Comparison of ENCODE assay signal across 7 cellular contexts in genomic region chr17:80833952-80834895, GRCh38.
DNase-seq lines count a peak whose midpoint lies in the region; ATAC-seq and TF ChIP-seq lines count a peak whose summit lies in the region.

No MANE protein-coding gene starts in this region.

- H3K9me3 ChIP-seq in heart left ventricle: no peaks in the 10 kb centered on the region

- peaks cover 65% of the 10 kb centered on the region for H3K4me1 Mint-ChIP-seq in activated CD4-positive, alpha-beta memory T cell treated with anti-CD3 and anti-CD28 coated beads, Interleukin-2, amount 10 ng/mL, durations not matched to agents 7 days and 5 days
- H3K4me1 Mint-ChIP-seq in stimulated activated effector memory CD8-positive, alpha-beta T cell treated with anti-CD3 and anti-CD28 coated beads, Interleukin-12 subunit alpha, Interleukin-12 subunit beta, amount 100 ng/mL, for 72 hours: peaks cover 33% of the 10 kb centered on the region

- TF ChIP-seq CTCF in heart left ventricle (IDR thresholded peaks at IDR 0.05): no peak

- H3K27me3 Mint-ChIP-seq in activated CD4-positive, alpha-beta memory T cell treated with anti-CD3 and anti-CD28 coated beads, Interleukin-2, amount 10 ng/mL, durations not matched to agents 7 days and 5 days: no peaks in the 10 kb centered on the region

- TF ChIP-seq POLR2A in heart left ventricle (IDR thresholded peaks at IDR 0.05): no peak

- WGBS in heart left ventricle, 4 donors: 75 to 84% (median 80%) methylated on average over 37 to 42 of the region's 42 CpGs

- POLR2A ChIA-PET in activated CD4-positive, alpha-beta memory T cell treated with anti-CD3 and anti-CD28 coated beads, Interleukin-2, amount 10 ng/mL, durations not matched to agents 7 days and 5 days (lab: Charles Lee): interaction anchor here (0.9 to 2.5 kb wide), 19 partner anchors 8 to 379 kb away, joined by 3 to 39 read pairs (median 9); no protein-coding TSS in a partner anchor

- no peaks in the 10 kb centered on the region for H3K9me3 Mint-ChIP-seq in activated CD4-positive, alpha-beta memory T cell treated with anti-CD3 and anti-CD28 coated beads, Interleukin-2, amount 10 ng/mL, durations not matched to agents 7 days and 5 days
- H3K9me3 Mint-ChIP-seq in stimulated activated effector memory CD8-positive, alpha-beta T cell treated with anti-CD3 and anti-CD28 coated beads, Interleukin-12 subunit alpha, Interleukin-12 subunit beta, amount 100 ng/mL, for 72 hours: no peaks in the 10 kb centered on the region

- ATAC-seq in heart left ventricle (peak in 3 of 4 donors; percentile 31 to 58 (median 33)), GM18517 (IDR thresholded peaks at IDR 0.05; ENCODE audit: unreplicated experiment) (no peak)
- no peak for ATAC-seq in stimulated activated effector memory CD8-positive, alpha-beta T cell treated with anti-CD3 and anti-CD28 coated beads, Interleukin-12 subunit alpha, Interleukin-12 subunit beta, amount 100 ng/mL, for 72 hours

- peaks cover 0 to 15% (median 6%) of the 10 kb centered on the region in 9 donors for H3K36me3 ChIP-seq in heart left ventricle

- H3K27ac Mint-ChIP-seq in activated CD4-positive, alpha-beta memory T cell treated with anti-CD3 and anti-CD28 coated beads, Interleukin-2, amount 10 ng/mL, durations not matched to agents 7 days and 5 days: peak overlapping the region; percentile 80
- H3K27ac Mint-ChIP-seq in stimulated activated effector memory CD8-positive, alpha-beta T cell treated with anti-CD3 and anti-CD28 coated beads, Interleukin-12 subunit alpha, Interleukin-12 subunit beta, amount 100 ng/mL, for 72 hours: peak overlapping the region; percentile 91

- peak overlapping the region; percentile 46 for H3K4me3 Mint-ChIP-seq in activated CD4-positive, alpha-beta memory T cell treated with anti-CD3 and anti-CD28 coated beads, Interleukin-2, amount 10 ng/mL, durations not matched to agents 7 days and 5 days
- H3K4me3 Mint-ChIP-seq in stimulated activated effector memory CD8-positive, alpha-beta T cell treated with anti-CD3 and anti-CD28 coated beads, Interleukin-12 subunit alpha, Interleukin-12 subunit beta, amount 100 ng/mL, for 72 hours: peak overlapping the region; percentile 69

- no peaks in the 10 kb centered on the region for H3K27me3 ChIP-seq in heart left ventricle

- H3K36me3 Mint-ChIP-seq in activated CD4-positive, alpha-beta memory T cell treated with anti-CD3 and anti-CD28 coated beads, Interleukin-2, amount 10 ng/mL, durations not matched to agents 7 days and 5 days (ENCODE audit: low read depth): peaks cover 47% of the 10 kb centered on the region
- H3K36me3 Mint-ChIP-seq in stimulated activated effector memory CD8-positive, alpha-beta T cell treated with anti-CD3 and anti-CD28 coated beads, Interleukin-12 subunit alpha, Interleukin-12 subunit beta, amount 100 ng/mL, for 72 hours: peaks cover 26% of the 10 kb centered on the region

- H3K4me3 ChIP-seq in heart left ventricle: peak overlapping the region in 8 of 12 donors; percentile 9 to 60 (median 56)

- H3K4me1 ChIP-seq in heart left ventricle: peaks cover 0 to 23% (median 13%) of the 10 kb centered on the region in 12 donors

- peak; percentile 83 for DNase-seq in GM04504 (ENCODE audit: low read depth)
- DNase-seq in activated CD4-positive, alpha-beta memory T cell treated with anti-CD3 and anti-CD28 coated beads, Interleukin-2, amount 10 ng/mL, durations not matched to agents 7 days and 5 days: no peak
- DNase-seq in heart left ventricle: peak; percentile 65 to 88 (median 71)
- DNase-seq in stimulated activated effector memory CD8-positive, alpha-beta T cell treated with anti-CD3 and anti-CD28 coated beads, Interleukin-12 subunit alpha, Interleukin-12 subunit beta, amount 100 ng/mL, for 72 hours (ENCODE audit: low spot score in 2 of 2): no peak
- no peak for DNase-seq in HCEC 1CT
- DNase-seq in stimulated activated CD4-positive, alpha-beta T cell treated with anti-CD3 and anti-CD28 coated beads, Interleukin-12 subunit alpha, Interleukin-12 subunit beta, amount 100 ng/mL, for 4 hours: no peak

- peak overlapping the region in 10 of 12 donors; percentile 65 to 95 (median 82) for H3K27ac ChIP-seq in heart left ventricle

- CTCF ChIA-PET in activated CD4-positive, alpha-beta memory T cell treated with anti-CD3 and anti-CD28 coated beads, Interleukin-2, amount 10 ng/mL, durations not matched to agents 7 days and 5 days (lab: Charles Lee): interaction anchor here (1.0 to 2.6 kb wide), 3 partner anchors 22 to 58 kb away, joined by 3 to 14 read pairs (median 6); no protein-coding TSS in a partner anchor

- intact Hi-C loops in heart left ventricle (cut with DNase I): loop anchor here in 1 of 10 donors (5.0 kb wide), 1 partner anchor 42 kb away; no protein-coding TSS in a partner anchor

Comparison
In these comparisons a context has a peak if more than half of its experiments do, and no peak if none do; other contexts are left out.
1. DNase-seq: peak in GM04504 (single experiment) and heart left ventricle (5 of 5); none in activated CD4-positive, alpha-beta memory T cell treated with anti-CD3 and anti-CD28 coated beads, Interleukin-2, amount 10 ng/mL, durations not matched to agents 7 days and 5 days (single experiment), stimulated activated effector memory CD8-positive, alpha-beta T cell treated with anti-CD3 and anti-CD28 coated beads, Interleukin-12 subunit alpha, Interleukin-12 subunit beta, amount 100 ng/mL, for 72 hours (0 of 2), HCEC 1CT (single experiment) and stimulated activated CD4-positive, alpha-beta T cell treated with anti-CD3 and anti-CD28 coated beads, Interleukin-12 subunit alpha, Interleukin-12 subunit beta, amount 100 ng/mL, for 4 hours (single experiment).
2. ATAC-seq: peak in heart left ventricle (3 of 4); none in stimulated activated effector memory CD8-positive, alpha-beta T cell treated with anti-CD3 and anti-CD28 coated beads, Interleukin-12 subunit alpha, Interleukin-12 subunit beta, amount 100 ng/mL, for 72 hours (single experiment) and GM18517 (single experiment).